17 cellular contexts compared by ENCODE assay signal in genomic region chr12:94032368-94032767, GRCh38.
DNase-seq lines count a peak whose midpoint lies in the region; ATAC-seq and TF ChIP-seq lines count a peak whose summit lies in the region.
"Had no signal": no experiment of that assay in that cellular context is flagged by ENCODE, and none has a peak within 500 bp of the region (broad histone marks: within the 10 kb centered on the region; RNA-seq: fewer than 3 reads in every experiment).

No MANE protein-coding gene starts in this region.

- H3K4me3 ChIP-seq in CD8-positive, alpha-beta memory T cell (ENCODE audit: low read length), result peak overlapping the region; percentile 7
- no peak overlapping the region for H3K4me3 ChIP-seq in thoracic aorta
- no peak overlapping the region for H3K4me3 ChIP-seq in Peyer's patch
- no peak overlapping the region for H3K4me3 ChIP-seq in PC-3 (ENCODE audit: low read length)
- H3K4me3 ChIP-seq: SJCRH30 had no signal

- no peaks in the 10 kb centered on the region for H3K27me3 ChIP-seq in CD4-positive, alpha-beta T cell (ENCODE audit: control insufficient read depth, insufficient read depth, low read length)
- H3K27me3 ChIP-seq in CD8-positive, alpha-beta memory T cell (ENCODE audit: insufficient read depth, low read length, poor library complexity, severe bottlenecking), result no peaks in the 10 kb centered on the region
- H3K27me3 ChIP-seq in thoracic aorta (replicated peaks; ENCODE audit: insufficient read depth) (no peaks in the 10 kb centered on the region), Peyer's patch (no peaks in the 10 kb centered on the region), PC-3 (ENCODE audit: low read length) (no peaks in the 10 kb centered on the region)
- H3K27me3 ChIP-seq: SJCRH30 had no signal

- H3K9me3 Mint-ChIP-seq in CD4-positive, alpha-beta T cell, result peaks cover 4% of the 10 kb centered on the region
- peaks cover 0 to 17% (median 12%) of the 10 kb centered on the region in 5 donors for H3K9me3 Mint-ChIP-seq in CD8-positive, alpha-beta memory T cell

- peaks cover 12% of the 10 kb centered on the region for H3K36me3 Mint-ChIP-seq in CD4-positive, alpha-beta T cell (ENCODE audit: low read depth)
- H3K36me3 Mint-ChIP-seq in CD8-positive, alpha-beta memory T cell, result peaks cover 0 to 3% (median 0%) of the 10 kb centered on the region in 3 donors

- no peaks in the 10 kb centered on the region for H3F3A ChIP-seq in PC-3 (ENCODE audit: low read length, unreplicated experiment)

- no peaks in the 10 kb centered on the region for H3K9me3 ChIP-seq in CD4-positive, alpha-beta T cell (ENCODE audit: control insufficient read depth, low read length)
- H3K9me3 ChIP-seq in CD8-positive, alpha-beta memory T cell (ENCODE audit: low read length), result no peaks in the 10 kb centered on the region
- H3K9me3 ChIP-seq in thoracic aorta (no peaks in the 10 kb centered on the region), Peyer's patch (no peaks in the 10 kb centered on the region), PC-3 (ENCODE audit: low read length) (no peaks in the 10 kb centered on the region)
- H3K9me3 ChIP-seq: BE2C, SJCRH30 had no signal

- TF ChIP-seq POLR2A in Peyer's patch (IDR thresholded peaks at IDR 0.05), result no peak

- H3K27ac Mint-ChIP-seq in CD4-positive, alpha-beta T cell, result peak overlapping the region; percentile 83
- no peak overlapping the region for H3K27ac Mint-ChIP-seq in CD8-positive, alpha-beta memory T cell
- H3K27ac Mint-ChIP-seq: H9, HFFc6 had no signal

- POLR2A ChIA-PET in CD4-positive, alpha-beta T cell (lab: Charles Lee), result interaction anchor here (0.8 to 2.0 kb wide), 4 partner anchors 9 to 92 kb away, joined by 3 to 9 read pairs (median 6); no protein-coding TSS in a partner anchor
- POLR2A ChIA-PET in CD8-positive, alpha-beta memory T cell (lab: Charles Lee), result no interaction called here
- POLR2A ChIA-PET in PC-3 (lab: Charles Lee; ENCODE audit: unreplicated experiment), result no interaction called here

- in situ Hi-C loops in G401 (cut with HindIII; ENCODE audit: low sequenced_read_pairs), result no loop called here

- TF ChIP-seq CTCF in CD4-positive, alpha-beta T cell (IDR thresholded peaks at IDR 0.05), result no peak
- TF ChIP-seq CTCF in thoracic aorta (IDR thresholded peaks at IDR 0.05) (no peak), Peyer's patch (IDR thresholded peaks at IDR 0.05) (no peak), PC-3 (conservative IDR thresholded peaks at IDR 0.05; ENCODE audit: low read depth, low read length) (no peak)

- no peak overlapping the region for H3K27ac ChIP-seq in CD4-positive, alpha-beta T cell (ENCODE audit: low read depth, low read length)
- no peak overlapping the region for H3K27ac ChIP-seq in CD8-positive, alpha-beta memory T cell (ENCODE audit: low read depth, low read length)
- H3K27ac ChIP-seq in thoracic aorta, result peak overlapping the region; percentile 38 to 51
- H3K27ac ChIP-seq in Peyer's patch, result no peak overlapping the region
- no peak overlapping the region for H3K27ac ChIP-seq in PC-3 (ENCODE audit: low read length)
- H3K27ac ChIP-seq: SJCRH30 had no signal

- H4K20me1 ChIP-seq in PC-3 (ENCODE audit: low read length), result no peaks in the 10 kb centered on the region

- no peak overlapping the region for H3K9ac ChIP-seq in PC-3 (ENCODE audit: low read length)

- H3K4me2 ChIP-seq in PC-3 (ENCODE audit: low read length), result no peak overlapping the region

- no peaks in the 10 kb centered on the region for H3K79me2 ChIP-seq in PC-3 (ENCODE audit: low read length)

- H3K4me1 Mint-ChIP-seq in CD4-positive, alpha-beta T cell (ENCODE audit: low read depth), result peaks cover 46% of the 10 kb centered on the region
- peaks cover 5 to 28% (median 14%) of the 10 kb centered on the region in 3 donors for H3K4me1 Mint-ChIP-seq in CD8-positive, alpha-beta memory T cell

- no peak overlapping the region for H3K4me3 Mint-ChIP-seq in CD4-positive, alpha-beta T cell
- no peak overlapping the region for H3K4me3 Mint-ChIP-seq in CD8-positive, alpha-beta memory T cell
- H3K4me3 Mint-ChIP-seq: H9, HFFc6 had no signal

- no peak for ATAC-seq in CD4-positive, alpha-beta T cell (ENCODE audit: poor library complexity)
- ATAC-seq in thoracic aorta (ENCODE audit: insufficient number of reproducible peaks, low FRiP score, low read depth) (peak; percentile 42), PC-3 (no peak)

- H3K4me1 ChIP-seq in CD8-positive, alpha-beta memory T cell (ENCODE audit: insufficient read depth, low read length), result peaks cover 41% of the 10 kb centered on the region
- H3K4me1 ChIP-seq in thoracic aorta (ENCODE audit: control insufficient read depth in 1 of 2, low read depth in 2 of 2), result peaks cover 3 to 11% of the 10 kb centered on the region in 2 donors
- no peaks in the 10 kb centered on the region for H3K4me1 ChIP-seq in Peyer's patch
- H3K4me1 ChIP-seq in PC-3 (ENCODE audit: insufficient read depth, low read length), result no peaks in the 10 kb centered on the region
- H3K4me1 ChIP-seq: BE2C, SJCRH30 had no signal

- CTCF ChIA-PET in CD4-positive, alpha-beta T cell (lab: Charles Lee), result no interaction called here
- CTCF ChIA-PET in CD8-positive, alpha-beta memory T cell (lab: Charles Lee), result no interaction called here
- CTCF ChIA-PET in PC-3 (lab: Charles Lee), result no interaction called here

- intact Hi-C loops in CD4-positive, alpha-beta T cell (cut with DNase I, micrococcal nuclease), result no loop called here
- intact Hi-C loops in PC-3 (cut with micrococcal nuclease), result no loop called here

- H3K9me2 ChIP-seq in PC-3 (replicated peaks; ENCODE audit: low read length), result no peaks in the 10 kb centered on the region

- H3K27me3 Mint-ChIP-seq in CD4-positive, alpha-beta T cell, result no peaks in the 10 kb centered on the region
- H3K27me3 Mint-ChIP-seq in CD8-positive, alpha-beta memory T cell, result peaks cover 30 to 83% of the 10 kb centered on the region in 2 donors

- no TSS peak for BruUV-seq in PC-3 (replicated peaks; lab: Mats Ljungman, UMichigan)

- H3K36me3 ChIP-seq in CD8-positive, alpha-beta memory T cell (ENCODE audit: insufficient read depth, low read length), result no peaks in the 10 kb centered on the region
- H3K36me3 ChIP-seq in thoracic aorta (no peaks in the 10 kb centered on the region), Peyer's patch (no peaks in the 10 kb centered on the region), PC-3 (ENCODE audit: low read depth, low read length) (no peaks in the 10 kb centered on the region)
- H3K36me3 ChIP-seq: BE2C, SJCRH30 had no signal

- DNase-seq in CD4-positive, alpha-beta T cell, result no peak
- DNase-seq in CD8-positive, alpha-beta memory T cell, result no peak
- peak; percentile 17 for DNase-seq in islet precursor cell
- no peak for DNase-seq in thoracic aorta (ENCODE audit: low spot score)
- no peak for DNase-seq in Peyer's patch
- no peak for DNase-seq in G401 (ENCODE audit: low spot score)
- no peak for DNase-seq in PC-3
- DNase-seq: BE2C, H9, HFFc6, Kasumi-1, NCI-H1694, NCI-H2081, NCI-H2171 treated with DMSO at 0.1 percent for 48 hours, NCI-H524 treated with DMSO at 0.1 percent for 48 hours, NCI-H82, SJCRH30 had no signal

- no peak overlapping the region for H2AFZ ChIP-seq in PC-3 (ENCODE audit: low read length)

Comparison
In these comparisons a context has a peak if more than half of its experiments do, and no peak if none do; other contexts are left out.
1. H3K27ac ChIP-seq: peak in thoracic aorta (2 of 2); none in CD4-positive, alpha-beta T cell (single experiment), CD8-positive, alpha-beta memory T cell (single experiment), Peyer's patch (0 of 4) and PC-3 (single experiment).